ENCODE assay signal across 19 cellular contexts in the genomic region with DNA sequence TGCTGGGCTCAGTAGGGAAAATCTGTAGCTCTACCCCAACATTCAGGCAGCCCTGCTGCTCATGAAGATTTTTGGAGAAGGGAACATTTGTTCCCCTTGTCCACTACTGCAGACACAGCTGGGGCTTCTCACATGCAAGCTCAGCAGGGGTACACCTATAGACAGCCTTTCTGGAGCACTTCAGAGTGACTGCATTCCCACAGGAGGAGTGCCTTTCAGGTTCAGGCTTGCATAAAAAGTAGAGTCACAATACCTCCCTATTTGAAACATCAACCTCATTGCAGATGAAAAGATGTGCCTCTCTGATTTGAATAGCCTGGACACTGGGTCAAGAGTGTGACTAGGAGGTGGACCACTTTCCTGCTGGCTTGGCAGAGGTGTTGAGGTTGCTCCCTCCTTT. TPM values are rescaled to one million over a fixed set of nuclear protein-coding genes. Genes with fewer than 3 reads are reported as not detected.
DNase-seq lines count a peak whose midpoint lies in the region; ATAC-seq and TF ChIP-seq lines count a peak whose summit lies in the region.
"Had no signal": no experiment of that assay in that cellular context is flagged by ENCODE, and none has a peak within 500 bp of the region (broad histone marks: within the 10 kb centered on the region; RNA-seq: fewer than 3 reads in every experiment).

No MANE protein-coding gene starts in this region.

- CTCF ChIA-PET in mammary epithelial cell (lab: Charles Lee; ENCODE audit: low non-redundant PET), result no interaction called here
- CTCF ChIA-PET in MCF 10A (lab: Yijun Ruan, JAX), result interaction anchor here (0.7 kb wide), 1 partner anchor 1059 kb away, joined by 4 read pairs; no protein-coding TSS in a partner anchor
- CTCF ChIA-PET in Calu3 (lab: Charles Lee), result no interaction called here

- H3K79me1 ChIP-seq in neuronal stem cell (ENCODE audit: low read depth, low read length), result no peaks in the 10 kb centered on the region

- no peak for TF ChIP-seq POLR2A in ovary (IDR thresholded peaks at IDR 0.05)

- intact Hi-C loops in mammary epithelial cell (cut with micrococcal nuclease), result loop anchor here (10.0 kb wide), 1 partner anchor 183 kb away; no protein-coding TSS in a partner anchor
- intact Hi-C loops in MCF 10A (cut with micrococcal nuclease), result no loop called here
- intact Hi-C loops in ovary (cut with DNase I), result no loop called here
- intact Hi-C loops in Calu3 (cut with micrococcal nuclease; ENCODE audit: unreplicated experiment), result no loop called here

- TF ChIP-seq CTCF in mammary epithelial cell (conservative IDR thresholded peaks at IDR 0.05 in 1 of 2, IDR thresholded peaks at IDR 0.05 in 1 of 2; ENCODE audit: extremely low read depth in 1 of 2, insufficient read depth in 1 of 2, low read depth in 1 of 2, low read length in 2 of 2) (no peak), MCF 10A (IDR thresholded peaks at IDR 0.05; ENCODE audit: unreplicated experiment) (no peak), foreskin keratinocyte (conservative IDR thresholded peaks at IDR 0.05) (no peak), ovary (IDR thresholded peaks at IDR 0.05) (no peak), Calu3 (IDR thresholded peaks at IDR 0.05; ENCODE audit: unreplicated experiment) (no peak)

- no peak overlapping the region for H2BK5ac ChIP-seq in neuronal stem cell (ENCODE audit: low read length)

- H3K9ac ChIP-seq in mammary epithelial cell (ENCODE audit: insufficient read depth, low read length) (no peak overlapping the region), neuronal stem cell (ENCODE audit: low read depth, low read length, poor library complexity) (no peak overlapping the region)
- H3K9ac ChIP-seq: BLaER1, GM23248 had no signal

- no peak overlapping the region for H2AK5ac ChIP-seq in neuronal stem cell (ENCODE audit: low read depth, low read length)

- H3K9me3 Mint-ChIP-seq in MCF 10A (ENCODE audit: unreplicated experiment) (peaks cover 9% of the 10 kb centered on the region), Calu3 (ENCODE audit: low read depth, unreplicated experiment) (peaks cover 7% of the 10 kb centered on the region)
- H3K9me3 Mint-ChIP-seq: CD4-positive, CD25-positive, alpha-beta regulatory T cell; CD8-positive, alpha-beta T cell had no signal

- no peak overlapping the region for H3K27ac ChIP-seq in mammary epithelial cell (ENCODE audit: insufficient read depth, low read depth, low read length)
- no peak overlapping the region for H3K27ac ChIP-seq in foreskin keratinocyte
- no peak overlapping the region for H3K27ac ChIP-seq in neuronal stem cell (replicated peaks; ENCODE audit: low read length)
- no peak overlapping the region for H3K27ac ChIP-seq in ovary
- H3K27ac ChIP-seq: 22Rv1, BLaER1, C4-2B, GM23248 had no signal

- no peak overlapping the region for H3K18ac ChIP-seq in neuronal stem cell (ENCODE audit: low read length)

- in situ Hi-C loops in mammary epithelial cell (cut with MboI; ENCODE audit: low sequenced_read_pairs in 2 of 2), result no loop called here

- POLR2A ChIA-PET in MCF 10A (lab: Yijun Ruan, JAX), result no interaction called here

- BruUV-seq in mammary epithelial cell (replicated peaks; lab: Mats Ljungman, UMichigan), result no TSS peak
- no TSS peak for BruUV-seq in MCF 10A (replicated peaks; lab: Mats Ljungman, UMichigan)
- BruUV-seq in Calu3 (replicated peaks; lab: Mats Ljungman, UMichigan), result no TSS peak

- DNase-seq in mammary epithelial cell, result no peak
- no peak for DNase-seq in MCF 10A (ENCODE audit: unreplicated experiment)
- DNase-seq in foreskin keratinocyte, result peak; percentile 4 to 32
- no peak for DNase-seq in neuronal stem cell (ENCODE audit: low spot score)
- DNase-seq in ovary, result no peak
- no peak for DNase-seq in Calu3
- DNase-seq: CD4-positive, CD25-positive, alpha-beta regulatory T cell; CD8-positive, alpha-beta T cell; DMS153; DND-41; GM23248; H7; HCEC 1CT had no signal

- dilution Hi-C loops in mammary epithelial cell (cut with HindIII; ENCODE audit: low sequenced_read_pairs), result no loop called here

- H4K8ac ChIP-seq in neuronal stem cell (ENCODE audit: low read depth, low read length), result peak overlapping the region; percentile 17

- H3K4me3 Mint-ChIP-seq in MCF 10A (ENCODE audit: unreplicated experiment), result no peak overlapping the region
- no peak overlapping the region for H3K4me3 Mint-ChIP-seq in Calu3 (ENCODE audit: low read depth, unreplicated experiment)
- H3K4me3 Mint-ChIP-seq: B cell; CD4-positive, CD25-positive, alpha-beta regulatory T cell; CD8-positive, alpha-beta T cell had no signal

- H3K23ac ChIP-seq in neuronal stem cell (ENCODE audit: low read depth, low read length, poor library complexity), result no peak overlapping the region

- H3K4me3 ChIP-seq in mammary epithelial cell (replicated peaks in 1 of 3; ENCODE audit: insufficient read depth in 1 of 3, low read depth in 2 of 3, low read length in 3 of 3), result no peak overlapping the region
- no peak overlapping the region for H3K4me3 ChIP-seq in neuronal stem cell (ENCODE audit: low read length in 2 of 2)
- H3K4me3 ChIP-seq in ovary, result no peak overlapping the region
- H3K4me3 ChIP-seq: BLaER1, GM23248 had no signal

- H3K36me3 Mint-ChIP-seq in MCF 10A (ENCODE audit: insufficient read depth, unreplicated experiment) (no peaks in the 10 kb centered on the region), Calu3 (ENCODE audit: insufficient read depth, unreplicated experiment) (no peaks in the 10 kb centered on the region)
- H3K36me3 Mint-ChIP-seq: CD4-positive, CD25-positive, alpha-beta regulatory T cell; CD8-positive, alpha-beta T cell had no signal

- no peaks in the 10 kb centered on the region for H4K20me1 ChIP-seq in mammary epithelial cell (ENCODE audit: insufficient read depth, low read length)

- H4K91ac ChIP-seq in neuronal stem cell (ENCODE audit: low read depth, low read length, poor library complexity), result no peak overlapping the region

- H3K27ac Mint-ChIP-seq in MCF 10A (ENCODE audit: low read depth, unreplicated experiment) (no peak overlapping the region), Calu3 (ENCODE audit: unreplicated experiment) (no peak overlapping the region)
- H3K27ac Mint-ChIP-seq: B cell; CD4-positive, CD25-positive, alpha-beta regulatory T cell; CD8-positive, alpha-beta T cell had no signal

- H3K4me2 ChIP-seq in mammary epithelial cell (ENCODE audit: insufficient read depth, low read depth, low read length), result peak overlapping the region; percentile 36
- no peak overlapping the region for H3K4me2 ChIP-seq in neuronal stem cell (ENCODE audit: insufficient read depth, low read length, poor library complexity, severe bottlenecking)
- H3K4me2 ChIP-seq: BLaER1 had no signal

- H3K4ac ChIP-seq in neuronal stem cell (ENCODE audit: low read length), result no peak overlapping the region

- H3K4me1 ChIP-seq in mammary epithelial cell (ENCODE audit: insufficient read depth, low read length) (peaks cover 14% of the 10 kb centered on the region), foreskin keratinocyte (no peaks in the 10 kb centered on the region), neuronal stem cell (ENCODE audit: control insufficient read depth in 2 of 2, insufficient read depth in 1 of 2, low read depth in 1 of 2, low read length in 2 of 2) (peaks cover 0 to 7% of the 10 kb centered on the region in 2 donors), ovary (ENCODE audit: insufficient read depth) (no peaks in the 10 kb centered on the region)

- H2BK120ac ChIP-seq in neuronal stem cell (ENCODE audit: low read depth, low read length), result no peak overlapping the region

- TF ChIP-seq EP300 in ovary (IDR thresholded peaks at IDR 0.05), result no peak

- peak overlapping the region; percentile 40 for H2AFZ ChIP-seq in mammary epithelial cell (ENCODE audit: low read depth, low read length)
- H2AFZ ChIP-seq in neuronal stem cell (ENCODE audit: low read length), result no peak overlapping the region
- H2AFZ ChIP-seq: GM23248 had no signal

- H3K4me1 Mint-ChIP-seq in MCF 10A (ENCODE audit: insufficient read depth, unreplicated experiment) (no peaks in the 10 kb centered on the region), Calu3 (ENCODE audit: low read depth, unreplicated experiment) (no peaks in the 10 kb centered on the region)
- H3K4me1 Mint-ChIP-seq: B cell; CD4-positive, CD25-positive, alpha-beta regulatory T cell had no signal

- ATAC-seq in foreskin keratinocyte (peak; percentile 72), GM21528 (IDR thresholded peaks at IDR 0.05; ENCODE audit: low FRiP score, unreplicated experiment) (no peak)
- ATAC-seq: CD8-positive, alpha-beta T cell had no signal

- no peak overlapping the region for H2BK12ac ChIP-seq in neuronal stem cell (ENCODE audit: low read length)

- H3K14ac ChIP-seq in neuronal stem cell (ENCODE audit: low read length), result no peak overlapping the region

- no peaks in the 10 kb centered on the region for H3K9me3 ChIP-seq in mammary epithelial cell (replicated peaks; ENCODE audit: insufficient read depth, low read length)
- no peaks in the 10 kb centered on the region for H3K9me3 ChIP-seq in neuronal stem cell (replicated peaks in 1 of 2; ENCODE audit: control insufficient read depth in 2 of 2, insufficient read depth in 1 of 2, low read depth in 1 of 2, low read length in 2 of 2)
- no peaks in the 10 kb centered on the region for H3K9me3 ChIP-seq in ovary
- H3K9me3 ChIP-seq: BLaER1 had no signal

- no peak overlapping the region for H2BK15ac ChIP-seq in neuronal stem cell (ENCODE audit: low read length)

- no peaks in the 10 kb centered on the region for H3K27me3 ChIP-seq in mammary epithelial cell (ENCODE audit: insufficient read depth, low read length)
- H3K27me3 ChIP-seq in foreskin keratinocyte, result no peaks in the 10 kb centered on the region
- peaks cover 0 to 5% (median 0%) of the 10 kb centered on the region in 3 experiments for H3K27me3 ChIP-seq in neuronal stem cell (ENCODE audit: control insufficient read depth in 3 of 3, insufficient read depth in 3 of 3, low read depth in 1 of 3, low read length in 3 of 3)
- H3K27me3 ChIP-seq in ovary, result no peaks in the 10 kb centered on the region

- H3K27me3 Mint-ChIP-seq in MCF 10A (ENCODE audit: insufficient read depth, unreplicated experiment) (peaks cover 57% of the 10 kb centered on the region), Calu3 (ENCODE audit: unreplicated experiment) (no peaks in the 10 kb centered on the region)
- H3K27me3 Mint-ChIP-seq: B cell; CD4-positive, CD25-positive, alpha-beta regulatory T cell had no signal

- H3K36me3 ChIP-seq in mammary epithelial cell (ENCODE audit: insufficient read depth, low read length), result no peaks in the 10 kb centered on the region
- H3K36me3 ChIP-seq in neuronal stem cell (replicated peaks in 1 of 2; ENCODE audit: control insufficient read depth in 2 of 2, insufficient read depth in 2 of 2, low read length in 2 of 2), result no peaks in the 10 kb centered on the region
- no peaks in the 10 kb centered on the region for H3K36me3 ChIP-seq in ovary
- H3K36me3 ChIP-seq: BLaER1 had no signal

- no peaks in the 10 kb centered on the region for H3K79me2 ChIP-seq in mammary epithelial cell (ENCODE audit: insufficient read depth, low read length)

RNA-seq across cellular contexts. Expression of gene NAP1L2, which starts 53.3 kb away (rescaled TPM):
- total RNA-seq in mammary epithelial cell (1 to 10 TPM; 3.8 to 5.7 TPM), MCF 10A (2022) (not detected in 2 replicates), foreskin keratinocyte (1.6 and 1.9 TPM in 2 replicates), ovary (10 to 100 TPM in 1 of 7 donors, 1 to 10 TPM in 6; 2.7 to 13.9 (median 5.9) TPM), Calu3 (2022) (not detected in 2 replicates)
- polyA plus RNA-seq in mammary epithelial cell (1.1 TPM), foreskin keratinocyte (0.81 and 0.87 TPM in 2 replicates), ovary (1 to 10 TPM; 2.6 to 8.2 TPM)
- polyA minus RNA-seq in mammary epithelial cell, result not detected
- 7.2 TPM for polyA plus RNA-seq in neuronal stem cell (2013, experiment 1 of 2)
- 7.5 TPM for polyA plus RNA-seq in neuronal stem cell (2013, experiment 2 of 2)
- total RNA-seq: GM23248 had no signal
- polyA plus RNA-seq: AG04450, GM23248 had no signal

Comparison
In these comparisons a context has a peak if more than half of its experiments do, and no peak if none do; other contexts are left out.
1. DNase-seq: peak in foreskin keratinocyte (2 of 2); none in mammary epithelial cell (single experiment), MCF 10A (single experiment), neuronal stem cell (single experiment), ovary (0 of 5) and Calu3 (single experiment).